ENCODE assay signal across 10 cellular contexts in genomic region chr1:108817016-108817415, GRCh38. TPM values are rescaled to one million over a fixed set of nuclear protein-coding genes. Genes with fewer than 3 reads are reported as not detected.
DNase-seq lines count a peak whose midpoint lies in the region; FAIRE-seq and TF ChIP-seq lines count a peak whose summit lies in the region.
"Had no signal": no experiment of that assay in that cellular context is flagged by ENCODE, and none has a peak within 500 bp of the region (broad histone marks: within the 10 kb centered on the region; RNA-seq: fewer than 3 reads in every experiment).

No MANE protein-coding gene starts in this region.

- H3K79me2 ChIP-seq in hepatocyte, result no peaks in the 10 kb centered on the region

- DNase-seq in H7 (peak; percentile 13), hepatocyte (ENCODE audit: low spot score) (no peak), small intestine (peak; percentile 43), SIG-M5 (lab: John Stamatoyannopoulos, UW) (no peak), ACHN (no peak), G401 (ENCODE audit: low spot score) (no peak), NCI-H2029 (lab: John Stamatoyannopoulos, UW) (no peak)
- DNase-seq: activated CD4-positive, alpha-beta T cell treated with anti-CD3 and anti-CD28 coated beads for 1 hour had no signal

- H3K9me3 ChIP-seq in hepatocyte (ENCODE audit: low read depth) (no peaks in the 10 kb centered on the region), small intestine (ENCODE audit: control insufficient read depth, low read depth) (no peaks in the 10 kb centered on the region)
- H3K9me3 ChIP-seq: neutrophil had no signal

- H3K27me3 ChIP-seq in H7 (ENCODE audit: control insufficient read depth, insufficient read depth, low read length) (no peaks in the 10 kb centered on the region), hepatocyte (no peaks in the 10 kb centered on the region), small intestine (ENCODE audit: control insufficient read depth in 2 of 2, insufficient read depth in 2 of 2, low read length in 2 of 2) (no peaks in the 10 kb centered on the region)

- H3K4me3 ChIP-seq in H7 (ENCODE audit: insufficient read depth, low read depth, low read length) (no peak overlapping the region), hepatocyte (no peak overlapping the region), small intestine (ENCODE audit: low read depth in 1 of 2, low read length in 2 of 2) (no peak overlapping the region)

- in situ Hi-C loops in ACHN (cut with HindIII; ENCODE audit: low pct_ligation_motif_present, low pct_unique_long_range_greater_than_20kb, low sequenced_read_pairs) (no loop called here), G401 (cut with HindIII; ENCODE audit: low sequenced_read_pairs) (no loop called here)

- 40 to 71% (median 45%) methylated on average over 8 of the region's 8 CpGs for WGBS in adipose tissue, 3 donors
- 86% methylated on average over 8 of the region's 8 CpGs for WGBS in hepatocyte (ENCODE audit: low lambda C conversion rate, missing lambda C conversion rate)
- 37 to 58% (median 53%) methylated on average over 8 of the region's 8 CpGs for WGBS in small intestine, 3 donors

- H3K27ac ChIP-seq in adipose tissue (ENCODE audit: low read depth, low read length) (peak overlapping the region; percentile 77), hepatocyte (peak overlapping the region; percentile 84), small intestine (ENCODE audit: low read depth in 1 of 2, low read length in 1 of 2) (peak overlapping the region in 1 of 2 donors; percentile 94)
- H3K27ac ChIP-seq: neutrophil had no signal

- H4K20me1 ChIP-seq in hepatocyte (ENCODE audit: insufficient read depth, poor library complexity, severe bottlenecking), result no peaks in the 10 kb centered on the region

- H3K4me1 ChIP-seq in hepatocyte (ENCODE audit: insufficient read depth) (peaks cover 22% of the 10 kb centered on the region), small intestine (ENCODE audit: control insufficient read depth in 2 of 2, insufficient read depth in 1 of 2, low read depth in 1 of 2, low read length in 1 of 2) (peaks cover 0 to 3% of the 10 kb centered on the region in 2 donors)

- peak overlapping the region; percentile 53 for H3K4me2 ChIP-seq in hepatocyte

- no peaks in the 10 kb centered on the region for H3K9me2 ChIP-seq in hepatocyte (replicated peaks; ENCODE audit: insufficient read depth)

- H3K36me3 ChIP-seq in H7 (replicated peaks; ENCODE audit: control insufficient read depth, insufficient read depth, low read length), result no peaks in the 10 kb centered on the region
- no peaks in the 10 kb centered on the region for H3K36me3 ChIP-seq in hepatocyte (replicated peaks; ENCODE audit: insufficient read depth, low read depth)
- no peaks in the 10 kb centered on the region for H3K36me3 ChIP-seq in small intestine (ENCODE audit: control insufficient read depth in 2 of 2, insufficient read depth in 2 of 2, low read length in 2 of 2)

- FAIRE-seq in small intestine (lab: Jason Lieb, UNC), result no peak

- no peak for TF ChIP-seq CTCF in hepatocyte (IDR thresholded peaks at IDR 0.05; ENCODE audit: poor library complexity)

- H2AFZ ChIP-seq in hepatocyte, result peak overlapping the region; percentile 33

RNA-seq across cellular contexts. Expression of gene AKNAD1, which starts 39.9 kb away (rescaled TPM):
- not detected in 2 replicates for total RNA-seq in H7 (2014; rRNA removed; shearing (Covaris generic))
- polyA plus RNA-seq in adipose tissue (under 1 TPM in 2 of 3 donors, not detected in 1; 0.22 to 0.67 TPM), hepatocyte (not detected in 2 replicates), small intestine (under 1 TPM in 1 of 3 donors, not detected in 2; 0.22 TPM)
- total RNA-seq in hepatocyte, result 0.20 and 0.80 TPM in 2 replicates
- not detected in 2 replicates for total RNA-seq in G401 (2014; rRNA removed; shearing (Covaris generic))

RNA-seq across cellular contexts. Expression of gene GPSM2, which starts 59.8 kb away (rescaled TPM):
- 31.2 and 34.5 TPM in 2 replicates for total RNA-seq in H7 (2014; rRNA removed; shearing (Covaris generic))
- polyA plus RNA-seq in adipose tissue, result 1 to 10 TPM in 2 of 3 donors, under 1 TPM in 1; 0.26 to 7.4 (median 1.9) TPM
- total RNA-seq in hepatocyte, result 12.8 and 21.6 TPM in 2 replicates
- 7.2 and 7.3 TPM in 2 replicates for polyA plus RNA-seq in hepatocyte
- 10 to 100 TPM in 1 of 3 donors, 1 to 10 TPM in 2; 4.1 to 21.5 (median 6.9) TPM for polyA plus RNA-seq in small intestine
- 28.2 and 29.3 TPM in 2 replicates for total RNA-seq in G401 (2014; rRNA removed; shearing (Covaris generic))

Comparison
In these comparisons a context has a peak if more than half of its experiments do, and no peak if none do; other contexts are left out.
1. DNase-seq: peak in H7 (single experiment) and small intestine (single experiment); none in hepatocyte (single experiment), SIG-M5 (single experiment), ACHN (single experiment), G401 (single experiment) and NCI-H2029 (single experiment).